ENCODE assay signal across 16 cellular contexts in the genomic region with DNA sequence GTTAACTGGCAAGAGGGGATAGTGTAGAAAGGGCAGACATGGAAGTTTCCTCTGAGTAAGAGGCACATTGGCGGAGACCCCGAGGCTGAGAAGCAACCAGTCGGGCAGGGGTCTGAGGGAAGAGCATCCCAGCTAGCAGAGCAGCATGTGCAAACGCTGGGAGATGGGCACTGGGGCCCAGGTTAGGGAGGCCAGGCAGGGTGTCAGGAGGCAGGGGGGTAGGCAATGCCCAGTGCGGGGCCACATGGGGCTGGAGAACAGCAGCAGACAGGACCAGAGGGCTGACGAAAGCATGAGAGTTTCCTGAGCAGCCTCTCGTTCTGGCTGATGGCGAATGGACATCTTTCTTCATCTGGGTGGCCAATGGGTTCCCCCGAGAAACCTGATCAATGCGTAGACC.
"Had no signal": no experiment of that assay in that cellular context is flagged by ENCODE, and none has a peak within 500 bp of the region (broad histone marks: within the 10 kb centered on the region; RNA-seq: fewer than 3 reads in every experiment).

No MANE protein-coding gene starts in this region.

- DNase-seq: activated CD4-positive, alpha-beta memory T cell treated with anti-CD3 and anti-CD28 coated beads, Interleukin-2, amount 10 ng/mL, durations not matched to agents 7 days and 5 days; activated CD4-positive, alpha-beta T cell treated with anti-CD3 and anti-CD28 coated beads for 36 hours; activated gamma-delta T cell treated with Interleukin-2 at 50 U/mL for 16 hours; activated T-cell treated with anti-CD3 and anti-CD28 coated beads, Interleukin-2, amount 50 U/mL, for 4 hours; body of pancreas; dorsolateral prefrontal cortex; foreskin fibroblast; left cardiac atrium; mesendoderm; naive thymus-derived CD8-positive, alpha-beta T cell; nucleus accumbens; stimulated activated CD4-positive, alpha-beta T cell treated with anti-CD3 and anti-CD28 coated beads, Interleukin-4, amount 100 ng/mL, for 4 hours; stimulated activated naive CD4-positive, alpha-beta T cell; substantia nigra had no signal

- ATAC-seq: activated CD4-positive, alpha-beta T cell treated with anti-CD3 and anti-CD28 coated beads for 36 hours; activated naive CD4-positive, alpha-beta T cell treated with anti-CD3 and anti-CD28 coated beads, Interleukin-2, amount 50 U/mL, for 72 hours; activated T-cell treated with anti-CD3 and anti-CD28 coated beads, Interleukin-2, amount 50 U/mL, for 4 hours; body of pancreas; left cardiac atrium; naive thymus-derived CD8-positive, alpha-beta T cell; sciatic nerve had no signal

- H3K4me3 Mint-ChIP-seq: activated CD4-positive, alpha-beta memory T cell treated with anti-CD3 and anti-CD28 coated beads, Interleukin-2, amount 10 ng/mL, durations not matched to agents 7 days and 5 days; activated CD4-positive, alpha-beta T cell treated with anti-CD3 and anti-CD28 coated beads for 36 hours; activated T-cell treated with anti-CD3 and anti-CD28 coated beads, Interleukin-2, amount 50 U/mL, for 4 hours; naive thymus-derived CD8-positive, alpha-beta T cell had no signal

- H3K27me3 Mint-ChIP-seq: activated CD4-positive, alpha-beta memory T cell treated with anti-CD3 and anti-CD28 coated beads, Interleukin-2, amount 10 ng/mL, durations not matched to agents 7 days and 5 days; activated CD4-positive, alpha-beta T cell treated with anti-CD3 and anti-CD28 coated beads for 36 hours; naive thymus-derived CD8-positive, alpha-beta T cell had no signal

- H3K4me1 Mint-ChIP-seq: activated CD4-positive, alpha-beta T cell treated with anti-CD3 and anti-CD28 coated beads for 36 hours had no signal

- H3K27ac Mint-ChIP-seq: activated CD4-positive, alpha-beta memory T cell treated with anti-CD3 and anti-CD28 coated beads, Interleukin-2, amount 10 ng/mL, durations not matched to agents 7 days and 5 days; activated CD4-positive, alpha-beta T cell treated with anti-CD3 and anti-CD28 coated beads for 36 hours had no signal

- H3K9me3 Mint-ChIP-seq: activated naive CD4-positive, alpha-beta T cell treated with anti-CD3 and anti-CD28 coated beads, Interleukin-2, amount 50 U/mL, for 72 hours; activated T-cell treated with anti-CD3 and anti-CD28 coated beads, Interleukin-2, amount 50 U/mL, for 4 hours; naive thymus-derived CD8-positive, alpha-beta T cell had no signal
